ENCODE assay signal across 20 cellular contexts in the genomic region with DNA sequence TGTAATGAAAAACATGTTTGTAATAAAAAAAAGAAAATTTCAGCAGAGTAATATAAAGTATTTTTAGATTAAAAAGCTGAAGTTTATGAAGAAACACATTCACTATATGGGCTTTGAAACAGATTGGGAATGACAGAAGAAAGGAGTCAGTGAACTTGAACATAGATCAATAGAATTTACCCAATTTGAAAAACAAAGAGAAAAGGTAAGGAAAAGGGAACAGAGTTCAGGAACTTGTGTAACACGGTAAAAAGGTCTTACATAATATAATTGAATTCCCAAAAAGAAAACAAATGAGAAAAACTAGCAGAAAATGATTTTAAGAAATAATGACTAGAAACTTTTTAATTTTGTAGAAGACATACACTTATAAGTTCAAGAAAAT.
DNase-seq lines count a peak whose midpoint lies in the region; ATAC-seq, FAIRE-seq and TF ChIP-seq lines count a peak whose summit lies in the region.
"Had no signal": no experiment of that assay in that cellular context is flagged by ENCODE, and none has a peak within 500 bp of the region (broad histone marks: within the 10 kb centered on the region; RNA-seq: fewer than 3 reads in every experiment).

No MANE protein-coding gene starts in this region.

- POLR2A ChIA-PET in activated CD4-positive, alpha-beta memory T cell treated with anti-CD3 and anti-CD28 coated beads, Interleukin-2, amount 10 ng/mL, durations not matched to agents 7 days and 5 days (lab: Charles Lee) = no interaction called here

- 15% methylated on average over 1 of the region's 1 CpG for WGBS in liver
- 53 to 65% methylated on average over 1 of the region's 1 CpG for WGBS in thyroid gland, 2 donors

- H3K4me1 ChIP-seq in liver (ENCODE audit: control insufficient read depth in 4 of 4, insufficient read depth in 4 of 4, low read length in 3 of 4) = peaks cover 2 to 27% (median 12%) of the 10 kb centered on the region in 4 donors
- peaks cover 8 to 10% of the 10 kb centered on the region in 2 donors for H3K4me1 ChIP-seq in thyroid gland

- intact Hi-C loops in thyroid gland (cut with DNase I) = no loop called here

- CTCF ChIA-PET in activated CD4-positive, alpha-beta memory T cell treated with anti-CD3 and anti-CD28 coated beads, Interleukin-2, amount 10 ng/mL, durations not matched to agents 7 days and 5 days (lab: Charles Lee) = no interaction called here

- ATAC-seq in HG03280 (IDR thresholded peaks at IDR 0.05; ENCODE audit: unreplicated experiment) = no peak

- peak overlapping the region; percentile 19 to 69 for H3K27ac ChIP-seq in coronary artery
- peak overlapping the region; percentile 85 to 91 for H3K27ac ChIP-seq in liver (ENCODE audit: low read depth in 1 of 2, low read length in 2 of 2)
- peak overlapping the region; percentile 41 to 63 (median 54) for H3K27ac ChIP-seq in thyroid gland
- H3K27ac ChIP-seq: KMS-11, RWPE1 had no signal

- H3K36me3 ChIP-seq in liver (ENCODE audit: control insufficient read depth in 4 of 4, insufficient read depth in 3 of 4, low read depth in 1 of 4, low read length in 3 of 4) (no peaks in the 10 kb centered on the region), thyroid gland (no peaks in the 10 kb centered on the region)
- H3K36me3 ChIP-seq: MG63 had no signal

- H3K4me1 Mint-ChIP-seq in activated CD4-positive, alpha-beta memory T cell treated with anti-CD3 and anti-CD28 coated beads, Interleukin-2, amount 10 ng/mL, durations not matched to agents 7 days and 5 days = peaks cover 5% of the 10 kb centered on the region
- H3K4me1 Mint-ChIP-seq: B cell; CD4-positive, alpha-beta memory T cell had no signal

- H3K36me3 Mint-ChIP-seq in activated CD4-positive, alpha-beta memory T cell treated with anti-CD3 and anti-CD28 coated beads, Interleukin-2, amount 10 ng/mL, durations not matched to agents 7 days and 5 days (ENCODE audit: low read depth) = no peaks in the 10 kb centered on the region
- H3K36me3 Mint-ChIP-seq: CD4-positive, alpha-beta memory T cell had no signal

- H3K27me3 ChIP-seq in liver (ENCODE audit: control insufficient read depth in 4 of 4, insufficient read depth in 4 of 4, low read length in 3 of 4) (no peaks in the 10 kb centered on the region), thyroid gland (no peaks in the 10 kb centered on the region)
- H3K27me3 ChIP-seq: MG63 had no signal

- TF ChIP-seq RAD21 in liver (IDR thresholded peaks at IDR 0.05) = peak; percentile 23 to 25

- no peak for DNase-seq in coronary artery (ENCODE audit: low spot score)
- no peak for DNase-seq in thyroid gland
- no peak for DNase-seq in activated CD4-positive, alpha-beta memory T cell treated with anti-CD3 and anti-CD28 coated beads, Interleukin-2, amount 10 ng/mL, durations not matched to agents 7 days and 5 days
- no peak for DNase-seq in activated gamma-delta T cell (lab: John Stamatoyannopoulos, UW)
- DNase-seq: ACHN; CD4-positive, alpha-beta memory T cell; GF-D8; GOT3; NCI-H1092 treated with DMSO at 0.1 percent for 48 hours; NCI-H1694; NCI-H526 treated with DMSO at 0.1 percent for 48 hours; NK-92 treated with Interleukin-12 subunit alpha and Interleukin-12 subunit beta, amount 100 ng/mL, for 24 hours had no signal

- TF ChIP-seq POLR2A in thyroid gland (IDR thresholded peaks at IDR 0.05) = no peak

- peak; percentile 34 for FAIRE-seq in G401.6 (lab: Jason Lieb, UNC)

- no peak overlapping the region for H3K27ac Mint-ChIP-seq in activated CD4-positive, alpha-beta memory T cell treated with anti-CD3 and anti-CD28 coated beads, Interleukin-2, amount 10 ng/mL, durations not matched to agents 7 days and 5 days
- H3K27ac Mint-ChIP-seq: B cell; CD4-positive, alpha-beta memory T cell had no signal

- H3K4me3 Mint-ChIP-seq in activated CD4-positive, alpha-beta memory T cell treated with anti-CD3 and anti-CD28 coated beads, Interleukin-2, amount 10 ng/mL, durations not matched to agents 7 days and 5 days = no peak overlapping the region
- H3K4me3 Mint-ChIP-seq: B cell; CD4-positive, alpha-beta memory T cell; HFFc6 had no signal

- H3K27me3 Mint-ChIP-seq in activated CD4-positive, alpha-beta memory T cell treated with anti-CD3 and anti-CD28 coated beads, Interleukin-2, amount 10 ng/mL, durations not matched to agents 7 days and 5 days = no peaks in the 10 kb centered on the region
- H3K27me3 Mint-ChIP-seq: B cell; CD4-positive, alpha-beta memory T cell had no signal

- peak overlapping the region in 1 of 2 donors; percentile 26 for H3K9ac ChIP-seq in liver (ENCODE audit: low read depth in 1 of 2, low read length in 2 of 2)
- H3K9ac ChIP-seq: KMS-11 had no signal

- no peak for TF ChIP-seq CTCF in coronary artery (IDR thresholded peaks at IDR 0.05)
- TF ChIP-seq CTCF in liver (IDR thresholded peaks at IDR 0.05; ENCODE audit: low read depth, low read length, missing input control) = no peak
- TF ChIP-seq CTCF in thyroid gland (IDR thresholded peaks at IDR 0.05) = no peak

- H3K9me3 ChIP-seq in liver (ENCODE audit: control insufficient read depth in 4 of 4, low read length in 3 of 4) = no peaks in the 10 kb centered on the region
- no peaks in the 10 kb centered on the region for H3K9me3 ChIP-seq in thyroid gland
- H3K9me3 ChIP-seq: MG63 had no signal

- no peaks in the 10 kb centered on the region for H3K9me3 Mint-ChIP-seq in activated CD4-positive, alpha-beta memory T cell treated with anti-CD3 and anti-CD28 coated beads, Interleukin-2, amount 10 ng/mL, durations not matched to agents 7 days and 5 days
- H3K9me3 Mint-ChIP-seq: CD4-positive, alpha-beta memory T cell; HFFc6 had no signal

- no peak overlapping the region for H3K4me3 ChIP-seq in coronary artery
- peak overlapping the region in 1 of 3 donors; percentile 19 for H3K4me3 ChIP-seq in liver (ENCODE audit: low read depth in 1 of 3, low read length in 3 of 3)
- H3K4me3 ChIP-seq in thyroid gland (replicated peaks in 1 of 3) = no peak overlapping the region
- H3K4me3 ChIP-seq: MG63 had no signal

TF ChIP-seq in liver, 16 proteins besides CTCF, POLR2A, EP300 and RAD21:
- TF ChIP-seq FOXA1 (IDR thresholded peaks at IDR 0.05) (no peak), YY1 (IDR thresholded peaks at IDR 0.05) (no peak), NR2F2 (IDR thresholded peaks at IDR 0.05) (no peak), SP1 (IDR thresholded peaks at IDR 0.05) (peak; percentile 70), RXRA (IDR thresholded peaks at IDR 0.05) (peak; percentile 86 to 88), HNF4A (conservative IDR thresholded peaks at IDR 0.05) (peak; percentile 79 to 81), GABPA (IDR thresholded peaks at IDR 0.05 in 1 of 2, conservative IDR thresholded peaks at IDR 0.05 in 1 of 2) (no peak), EGR1 (IDR thresholded peaks at IDR 0.05; ENCODE audit: low read depth in 2 of 2) (peak in 1 of 2 donors; percentile 38), TAF1 (conservative IDR thresholded peaks at IDR 0.05) (peak; percentile 4), FOXA2 (IDR thresholded peaks at IDR 0.05) (peak; percentile 13), JUND (IDR thresholded peaks at IDR 0.05) (no peak), HNF4G (IDR thresholded peaks at IDR 0.05) (peak; percentile 50)
- TF ChIP-seq, protein P1, sequence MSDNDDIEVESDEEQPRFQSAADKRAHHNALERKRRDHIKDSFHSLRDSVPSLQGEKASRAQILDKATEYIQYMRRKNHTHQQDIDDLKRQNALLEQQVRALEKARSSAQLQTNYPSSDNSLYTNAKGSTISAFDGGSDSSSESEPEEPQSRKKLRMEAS (IDR thresholded peaks at IDR 0.05) = no peak
- TF ChIP-seq, protein P2, sequence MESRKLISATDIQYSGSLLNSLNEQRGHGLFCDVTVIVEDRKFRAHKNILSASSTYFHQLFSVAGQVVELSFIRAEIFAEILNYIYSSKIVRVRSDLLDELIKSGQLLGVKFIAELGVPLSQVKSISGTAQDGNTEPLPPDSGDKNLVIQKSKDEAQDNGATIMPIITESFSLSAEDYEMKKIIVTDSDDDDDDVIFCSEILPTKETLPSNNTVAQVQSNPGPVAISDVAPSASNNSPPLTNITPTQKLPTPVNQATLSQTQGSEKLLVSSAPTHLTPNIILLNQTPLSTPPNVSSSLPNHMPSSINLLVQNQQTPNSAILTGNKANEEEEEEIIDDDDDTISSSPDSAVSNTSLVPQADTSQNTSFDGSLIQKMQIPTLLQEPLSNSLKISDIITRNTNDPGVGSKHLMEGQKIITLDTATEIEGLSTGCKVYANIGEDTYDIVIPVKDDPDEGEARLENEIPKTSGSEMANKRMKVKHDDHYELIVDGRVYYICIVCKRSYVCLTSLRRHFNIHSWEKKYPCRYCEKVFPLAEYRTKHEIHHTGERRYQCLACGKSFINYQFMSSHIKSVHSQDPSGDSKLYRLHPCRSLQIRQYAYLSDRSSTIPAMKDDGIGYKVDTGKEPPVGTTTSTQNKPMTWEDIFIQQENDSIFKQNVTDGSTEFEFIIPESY (IDR thresholded peaks at IDR 0.05) = peak; percentile 13
- TF ChIP-seq, protein P3, sequence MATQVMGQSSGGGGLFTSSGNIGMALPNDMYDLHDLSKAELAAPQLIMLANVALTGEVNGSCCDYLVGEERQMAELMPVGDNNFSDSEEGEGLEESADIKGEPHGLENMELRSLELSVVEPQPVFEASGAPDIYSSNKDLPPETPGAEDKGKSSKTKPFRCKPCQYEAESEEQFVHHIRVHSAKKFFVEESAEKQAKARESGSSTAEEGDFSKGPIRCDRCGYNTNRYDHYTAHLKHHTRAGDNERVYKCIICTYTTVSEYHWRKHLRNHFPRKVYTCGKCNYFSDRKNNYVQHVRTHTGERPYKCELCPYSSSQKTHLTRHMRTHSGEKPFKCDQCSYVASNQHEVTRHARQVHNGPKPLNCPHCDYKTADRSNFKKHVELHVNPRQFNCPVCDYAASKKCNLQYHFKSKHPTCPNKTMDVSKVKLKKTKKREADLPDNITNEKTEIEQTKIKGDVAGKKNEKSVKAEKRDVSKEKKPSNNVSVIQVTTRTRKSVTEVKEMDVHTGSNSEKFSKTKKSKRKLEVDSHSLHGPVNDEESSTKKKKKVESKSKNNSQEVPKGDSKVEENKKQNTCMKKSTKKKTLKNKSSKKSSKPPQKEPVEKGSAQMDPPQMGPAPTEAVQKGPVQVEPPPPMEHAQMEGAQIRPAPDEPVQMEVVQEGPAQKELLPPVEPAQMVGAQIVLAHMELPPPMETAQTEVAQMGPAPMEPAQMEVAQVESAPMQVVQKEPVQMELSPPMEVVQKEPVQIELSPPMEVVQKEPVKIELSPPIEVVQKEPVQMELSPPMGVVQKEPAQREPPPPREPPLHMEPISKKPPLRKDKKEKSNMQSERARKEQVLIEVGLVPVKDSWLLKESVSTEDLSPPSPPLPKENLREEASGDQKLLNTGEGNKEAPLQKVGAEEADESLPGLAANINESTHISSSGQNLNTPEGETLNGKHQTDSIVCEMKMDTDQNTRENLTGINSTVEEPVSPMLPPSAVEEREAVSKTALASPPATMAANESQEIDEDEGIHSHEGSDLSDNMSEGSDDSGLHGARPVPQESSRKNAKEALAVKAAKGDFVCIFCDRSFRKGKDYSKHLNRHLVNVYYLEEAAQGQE (IDR thresholded peaks at IDR 0.05) = peak; percentile 29
- TF ChIP-seq, protein P4, sequence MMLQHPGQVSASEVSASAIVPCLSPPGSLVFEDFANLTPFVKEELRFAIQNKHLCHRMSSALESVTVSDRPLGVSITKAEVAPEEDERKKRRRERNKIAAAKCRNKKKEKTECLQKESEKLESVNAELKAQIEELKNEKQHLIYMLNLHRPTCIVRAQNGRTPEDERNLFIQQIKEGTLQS (IDR thresholded peaks at IDR 0.05) = no peak
TF ChIP-seq in liver: peak in this region for 9.
